24 cellular contexts compared by ENCODE assay signal in the genomic region with DNA sequence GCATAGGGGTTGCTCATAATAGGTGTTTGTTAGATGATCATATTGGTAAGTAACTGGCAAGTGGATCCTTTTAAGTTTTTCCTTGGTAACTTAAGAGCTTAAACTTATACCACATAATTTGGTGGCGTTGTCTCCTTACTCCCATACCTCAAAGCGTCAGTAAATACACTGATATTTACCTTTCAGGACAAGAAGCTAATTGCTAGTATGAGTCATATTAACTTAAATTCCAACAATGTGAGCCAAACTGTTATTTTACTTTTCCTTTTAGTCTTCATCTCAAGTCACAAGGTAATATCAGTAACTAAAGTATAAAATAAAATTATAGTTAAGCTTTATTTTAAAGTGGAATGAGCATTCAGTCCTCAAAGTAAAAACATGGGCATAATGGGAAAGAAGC.
"Had no signal": no experiment of that assay in that cellular context is flagged by ENCODE, and none has a peak within 500 bp of the region (broad histone marks: within the 10 kb centered on the region; RNA-seq: fewer than 3 reads in every experiment).

No MANE protein-coding gene starts in this region.

- H3K4me3 ChIP-seq: left ventricle myocardium inferior, smooth muscle cell, testis, vagina had no signal

- H3K36me3 Mint-ChIP-seq: activated naive CD8-positive, alpha-beta T cell treated with anti-CD3 and anti-CD28 coated beads for 36 hours; stimulated activated memory B cell treated with anti-CD40 and anti-IgM and Interleukin-4, amounts not matched to agents 10 μg/mL and 1 μg/mL and 100 μg/mL, for 72 hours; type B pancreatic cell had no signal

- ATAC-seq: activated CD4-positive, alpha-beta T cell treated with anti-CD3 and anti-CD28 coated beads for 36 hours; effector memory CD8-positive, alpha-beta T cell; naive thymus-derived CD4-positive, alpha-beta T cell; sciatic nerve; stimulated activated memory B cell treated with anti-CD40 and anti-IgM and Interleukin-4, amounts not matched to agents 10 μg/mL and 1 μg/mL and 100 μg/mL, for 72 hours had no signal

- DNase-seq: activated B cell treated with CpG ODN at 0.5 μM for 24 hours; activated CD4-positive, alpha-beta T cell treated with anti-CD3 and anti-CD28 coated beads for 36 hours; activated CD4-positive, alpha-beta T cell treated with anti-CD3 and anti-CD28 coated beads, Interleukin-2, amount 50 U/mL, for 4 hours; activated CD8-positive, alpha-beta memory T cell treated with anti-CD3 and anti-CD28 coated beads for 24 hours; activated CD8-positive, alpha-beta memory T cell treated with anti-CD3 and anti-CD28 coated beads, Interleukin-2, amount 50 U/mL, for 4 hours; activated naive CD4-positive, alpha-beta T cell treated with Interleukin-2 at 50 U/mL for 16 hours; activated naive CD8-positive, alpha-beta T cell treated with anti-CD3 and anti-CD28 coated beads for 36 hours; activated T-cell treated with anti-CD3 and anti-CD28 coated beads, Interleukin-2, amount 50 U/mL, for 24 hours; effector memory CD8-positive, alpha-beta T cell; left ventricle myocardium inferior; naive thymus-derived CD4-positive, alpha-beta T cell; occipital lobe; stimulated activated CD4-positive, alpha-beta T cell treated with anti-CD3 and anti-CD28 coated beads, Interleukin-15, amount 100 ng/mL, for 24 hours; T1000; testis had no signal

- H3K4me3 Mint-ChIP-seq: activated B cell treated with CpG ODN at 0.5 μM for 24 hours; activated CD4-positive, alpha-beta T cell treated with anti-CD3 and anti-CD28 coated beads for 36 hours; activated naive CD8-positive, alpha-beta T cell treated with anti-CD3 and anti-CD28 coated beads for 36 hours; activated T-cell treated with anti-CD3 and anti-CD28 coated beads, Interleukin-2, amount 50 U/mL, for 24 hours; effector memory CD8-positive, alpha-beta T cell; naive thymus-derived CD4-positive, alpha-beta T cell; neural crest cell; stimulated activated memory B cell treated with anti-CD40 and anti-IgM and Interleukin-4, amounts not matched to agents 10 μg/mL and 1 μg/mL and 100 μg/mL, for 72 hours; T-helper 1 cell treated with Interleukin-12 subunit alpha and Interleukin-12 subunit beta and Interleukin-4 antibody, amounts not matched to agents 30 μg/mL and 1 μg/mL, for 36 hours; type B pancreatic cell had no signal

- H3K27ac ChIP-seq: epithelial cell of prostate, left ventricle myocardium inferior, testis, vagina had no signal

- H3K4me1 Mint-ChIP-seq: activated B cell treated with CpG ODN at 0.5 μM for 24 hours; activated CD4-positive, alpha-beta T cell treated with anti-CD3 and anti-CD28 coated beads for 36 hours; activated naive CD8-positive, alpha-beta T cell treated with anti-CD3 and anti-CD28 coated beads for 36 hours; neural crest cell; stimulated activated memory B cell treated with anti-CD40 and anti-IgM and Interleukin-4, amounts not matched to agents 10 μg/mL and 1 μg/mL and 100 μg/mL, for 72 hours had no signal

- H3K9me3 Mint-ChIP-seq: activated B cell treated with CpG ODN at 0.5 μM for 24 hours; activated naive CD8-positive, alpha-beta T cell treated with anti-CD3 and anti-CD28 coated beads for 36 hours; activated T-cell treated with anti-CD3 and anti-CD28 coated beads, Interleukin-2, amount 50 U/mL, for 24 hours; activated T-helper 2 cell treated with anti-CD3 and anti-CD28 coated beads, Interferon-gamma antibody, Interleukin-2, Interleukin-4, amounts not matched to agents 10 μg/mL and 5 μg/mL and 100 μg/mL, durations not matched to agents 14 hours and 24 hours and 36 hours; effector memory CD8-positive, alpha-beta T cell; naive thymus-derived CD4-positive, alpha-beta T cell; neural crest cell; stimulated activated memory B cell treated with anti-CD40 and anti-IgM and Interleukin-4, amounts not matched to agents 10 μg/mL and 1 μg/mL and 100 μg/mL, for 72 hours; T-helper 1 cell treated with Interleukin-12 subunit alpha and Interleukin-12 subunit beta and Interleukin-4 antibody, amounts not matched to agents 30 μg/mL and 1 μg/mL, for 36 hours; type B pancreatic cell had no signal

- H3K36me3 ChIP-seq: left ventricle myocardium inferior, vagina had no signal

- H3K27ac Mint-ChIP-seq: activated B cell treated with CpG ODN at 0.5 μM for 24 hours; activated CD4-positive, alpha-beta T cell treated with anti-CD3 and anti-CD28 coated beads for 36 hours; activated naive CD8-positive, alpha-beta T cell treated with anti-CD3 and anti-CD28 coated beads for 36 hours; activated T-cell treated with anti-CD3 and anti-CD28 coated beads, Interleukin-2, amount 50 U/mL, for 24 hours; activated T-helper 2 cell treated with anti-CD3 and anti-CD28 coated beads, Interferon-gamma antibody, Interleukin-2, Interleukin-4, amounts not matched to agents 10 μg/mL and 5 μg/mL and 100 μg/mL, durations not matched to agents 14 hours and 24 hours and 36 hours; effector memory CD8-positive, alpha-beta T cell; naive thymus-derived CD4-positive, alpha-beta T cell; stimulated activated memory B cell treated with anti-CD40 and anti-IgM and Interleukin-4, amounts not matched to agents 10 μg/mL and 1 μg/mL and 100 μg/mL, for 72 hours; T-helper 1 cell treated with Interleukin-12 subunit alpha and Interleukin-12 subunit beta and Interleukin-4 antibody, amounts not matched to agents 30 μg/mL and 1 μg/mL, for 36 hours; type B pancreatic cell had no signal

- H3K4me2 ChIP-seq: smooth muscle cell had no signal

- H3K4me1 ChIP-seq: left ventricle myocardium inferior, testis, vagina had no signal

- H3K9me3 ChIP-seq: left ventricle myocardium inferior, testis, vagina had no signal

- H3K27me3 Mint-ChIP-seq: activated B cell treated with CpG ODN at 0.5 μM for 24 hours; activated naive CD8-positive, alpha-beta T cell treated with anti-CD3 and anti-CD28 coated beads for 36 hours; activated T-cell treated with anti-CD3 and anti-CD28 coated beads, Interleukin-2, amount 50 U/mL, for 24 hours; effector memory CD8-positive, alpha-beta T cell; stimulated activated memory B cell treated with anti-CD40 and anti-IgM and Interleukin-4, amounts not matched to agents 10 μg/mL and 1 μg/mL and 100 μg/mL, for 72 hours had no signal

- H3K27me3 ChIP-seq: testis, vagina had no signal
